In genomic region chr11:17636721-17637120, GRCh38 we compare ENCODE assay signal across 3 cellular contexts.
"Had no signal": no experiment of that assay in that cellular context is flagged by ENCODE, and none has a peak within 500 bp of the region (broad histone marks: within the 10 kb centered on the region; RNA-seq: fewer than 3 reads in every experiment).

No MANE protein-coding gene starts in this region.

- DNase-seq: GDM1, GF-D8 had no signal

- H3K4me3 ChIP-seq: GM12878 had no signal

- ATAC-seq: GM12878 had no signal
